In the genomic region with DNA sequence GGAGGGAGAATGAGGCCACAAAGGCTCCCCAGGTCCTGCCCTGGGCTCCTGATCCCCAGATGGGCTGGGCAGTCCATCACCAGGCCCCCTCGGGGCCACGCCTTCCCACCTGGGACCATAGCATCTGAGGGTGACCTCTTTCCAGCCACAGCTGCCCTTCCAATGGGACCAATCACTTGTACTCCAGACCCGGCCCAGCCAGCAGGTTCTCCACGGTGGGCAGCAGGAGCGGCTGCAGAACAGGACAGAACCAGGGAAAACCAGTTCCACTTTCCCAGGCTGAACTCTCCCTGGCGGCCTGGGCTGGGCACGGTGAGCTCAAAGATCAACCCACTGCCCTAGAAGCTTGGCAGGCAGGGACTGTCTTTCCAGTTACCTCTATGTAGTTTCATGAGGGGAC, we compare ENCODE assay signal across 16 cellular contexts.
"Had no signal": no experiment of that assay in that cellular context is flagged by ENCODE, and none has a peak within 500 bp of the region (broad histone marks: within the 10 kb centered on the region; RNA-seq: fewer than 3 reads in every experiment).

No MANE protein-coding gene starts in this region.

- H3K4me3 ChIP-seq: ascending aorta, breast epithelium, heart left ventricle, prostate gland, sigmoid colon had no signal

- H3K27me3 ChIP-seq: ascending aorta, breast epithelium, heart left ventricle, sigmoid colon had no signal

- H3K4me3 Mint-ChIP-seq: activated CD4-positive, alpha-beta T cell treated with anti-CD3 and anti-CD28 coated beads, Interleukin-2, amount 10 ng/mL, durations not matched to agents 7 days and 5 days; dendritic cell treated with granulocyte-macrophage colony-stimulating factor and Interleukin-4, amounts not matched to agents 40 ng/mL and 50 ng/mL, for 4 days; immature natural killer cell; nephron; stimulated activated memory B cell treated with anti-CD40 and anti-IgM and Interleukin-4, amounts not matched to agents 10 μg/mL and 1 μg/mL and 100 μg/mL, for 72 hours; T-helper 2 cell treated with Interferon-gamma antibody and Interleukin-4, amounts not matched to agents 5 μg/mL and 100 μg/mL, for 36 hours had no signal

- DNase-seq: activated CD4-positive, alpha-beta T cell treated with anti-CD3 and anti-CD28 coated beads, Interleukin-2, amount 10 ng/mL, durations not matched to agents 7 days and 5 days; activated naive CD4-positive, alpha-beta T cell; effector memory CD4-positive, alpha-beta T cell; immature natural killer cell; mesenchymal stem cell; sigmoid colon; stimulated activated CD4-positive, alpha-beta T cell treated with anti-CD3 and anti-CD28 coated beads, Interleukin-12 subunit alpha, Interleukin-12 subunit beta, amount 100 ng/mL, for 4 hours had no signal

- H3K27ac Mint-ChIP-seq: dendritic cell treated with granulocyte-macrophage colony-stimulating factor and Interleukin-4, amounts not matched to agents 40 ng/mL and 50 ng/mL, for 4 days; T-helper 2 cell treated with Interferon-gamma antibody and Interleukin-4, amounts not matched to agents 5 μg/mL and 100 μg/mL, for 36 hours had no signal

- H3K9me3 Mint-ChIP-seq: activated CD4-positive, alpha-beta T cell treated with anti-CD3 and anti-CD28 coated beads, Interleukin-2, amount 10 ng/mL, durations not matched to agents 7 days and 5 days; dendritic cell treated with granulocyte-macrophage colony-stimulating factor and Interleukin-4, amounts not matched to agents 40 ng/mL and 50 ng/mL, for 4 days; nephron; stimulated activated memory B cell treated with anti-CD40 and anti-IgM and Interleukin-4, amounts not matched to agents 10 μg/mL and 1 μg/mL and 100 μg/mL, for 72 hours; T-helper 2 cell treated with Interferon-gamma antibody and Interleukin-4, amounts not matched to agents 5 μg/mL and 100 μg/mL, for 36 hours had no signal

- H3K36me3 ChIP-seq: ascending aorta, breast epithelium had no signal

- ATAC-seq: heart left ventricle; stimulated activated memory B cell treated with anti-CD40 and anti-IgM and Interleukin-4, amounts not matched to agents 10 μg/mL and 1 μg/mL and 100 μg/mL, for 72 hours had no signal

- H3K9me3 ChIP-seq: ascending aorta, breast epithelium, heart left ventricle, prostate gland, sigmoid colon had no signal

- H3K4me1 ChIP-seq: ascending aorta, breast epithelium, heart left ventricle, prostate gland, sigmoid colon had no signal

- H3K27ac ChIP-seq: ascending aorta, breast epithelium, epithelial cell of prostate, heart left ventricle, prostate gland, sigmoid colon had no signal
